In the genomic region with DNA sequence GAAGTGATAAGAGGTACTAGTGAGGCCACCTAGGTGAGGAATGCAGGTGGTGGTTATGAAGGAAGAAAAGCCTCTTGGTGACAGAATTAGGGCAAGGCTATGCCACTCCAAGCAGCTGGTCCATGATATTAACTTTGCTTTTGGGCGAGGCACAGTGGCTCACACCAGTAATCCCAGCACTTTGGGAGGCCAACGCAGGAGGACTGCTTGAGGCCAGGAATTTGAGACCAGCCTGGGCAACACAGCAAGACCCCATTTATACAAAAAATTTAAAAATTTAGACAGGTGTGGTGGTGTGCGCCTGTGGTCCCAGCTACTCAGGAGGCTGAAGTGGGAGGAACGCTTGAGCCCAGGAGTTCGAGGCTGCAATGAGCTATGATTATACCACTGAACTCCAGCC, we compare ENCODE assay signal across 7 cellular contexts.
"Had no signal": no experiment of that assay in that cellular context is flagged by ENCODE, and none has a peak within 500 bp of the region (broad histone marks: within the 10 kb centered on the region; RNA-seq: fewer than 3 reads in every experiment).

No MANE protein-coding gene starts in this region.

- H3K27ac ChIP-seq: GM23248 had no signal

- H3K9me3 Mint-ChIP-seq: IgD-negative memory B cell had no signal

- DNase-seq: GM23248, GOT3, H7, KG1 had no signal

- H3K4me3 ChIP-seq: GM23248, HAP-1 had no signal

- ATAC-seq: HCT116 had no signal

- H3K27ac Mint-ChIP-seq: IgD-negative memory B cell had no signal

- H3K36me3 ChIP-seq: HAP-1 had no signal

- H3K4me1 ChIP-seq: HAP-1 had no signal

- H3K9me3 ChIP-seq: HAP-1 had no signal

- H3K4me3 Mint-ChIP-seq: IgD-negative memory B cell had no signal

- H3K4me1 Mint-ChIP-seq: IgD-negative memory B cell had no signal

- H3K27me3 Mint-ChIP-seq: IgD-negative memory B cell had no signal
